ENCODE assay signal across 1 cellular context in genomic region chr17:78128616-78129384, GRCh38.
TF ChIP-seq lines count a peak whose summit lies in the region.

A gene with protein sequence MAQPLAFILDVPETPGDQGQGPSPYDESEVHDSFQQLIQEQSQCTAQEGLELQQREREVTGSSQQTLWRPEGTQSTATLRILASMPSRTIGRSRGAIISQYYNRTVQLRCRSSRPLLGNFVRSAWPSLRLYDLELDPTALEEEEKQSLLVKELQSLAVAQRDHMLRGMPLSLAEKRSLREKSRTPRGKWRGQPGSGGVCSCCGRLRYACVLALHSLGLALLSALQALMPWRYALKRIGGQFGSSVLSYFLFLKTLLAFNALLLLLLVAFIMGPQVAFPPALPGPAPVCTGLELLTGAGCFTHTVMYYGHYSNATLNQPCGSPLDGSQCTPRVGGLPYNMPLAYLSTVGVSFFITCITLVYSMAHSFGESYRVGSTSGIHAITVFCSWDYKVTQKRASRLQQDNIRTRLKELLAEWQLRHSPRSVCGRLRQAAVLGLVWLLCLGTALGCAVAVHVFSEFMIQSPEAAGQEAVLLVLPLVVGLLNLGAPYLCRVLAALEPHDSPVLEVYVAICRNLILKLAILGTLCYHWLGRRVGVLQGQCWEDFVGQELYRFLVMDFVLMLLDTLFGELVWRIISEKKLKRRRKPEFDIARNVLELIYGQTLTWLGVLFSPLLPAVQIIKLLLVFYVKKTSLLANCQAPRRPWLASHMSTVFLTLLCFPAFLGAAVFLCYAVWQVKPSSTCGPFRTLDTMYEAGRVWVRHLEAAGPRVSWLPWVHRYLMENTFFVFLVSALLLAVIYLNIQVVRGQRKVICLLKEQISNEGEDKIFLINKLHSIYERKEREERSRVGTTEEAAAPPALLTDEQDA (minus strand): TSS chr17:78128755. CDS start chr17:78126832, 1,923 bp downstream.

TF ChIP-seq in WTC11, 78 proteins besides CTCF, POLR2A, EP300 and RAD21 (continued from another document):
- TF ChIP-seq, protein P1, sequence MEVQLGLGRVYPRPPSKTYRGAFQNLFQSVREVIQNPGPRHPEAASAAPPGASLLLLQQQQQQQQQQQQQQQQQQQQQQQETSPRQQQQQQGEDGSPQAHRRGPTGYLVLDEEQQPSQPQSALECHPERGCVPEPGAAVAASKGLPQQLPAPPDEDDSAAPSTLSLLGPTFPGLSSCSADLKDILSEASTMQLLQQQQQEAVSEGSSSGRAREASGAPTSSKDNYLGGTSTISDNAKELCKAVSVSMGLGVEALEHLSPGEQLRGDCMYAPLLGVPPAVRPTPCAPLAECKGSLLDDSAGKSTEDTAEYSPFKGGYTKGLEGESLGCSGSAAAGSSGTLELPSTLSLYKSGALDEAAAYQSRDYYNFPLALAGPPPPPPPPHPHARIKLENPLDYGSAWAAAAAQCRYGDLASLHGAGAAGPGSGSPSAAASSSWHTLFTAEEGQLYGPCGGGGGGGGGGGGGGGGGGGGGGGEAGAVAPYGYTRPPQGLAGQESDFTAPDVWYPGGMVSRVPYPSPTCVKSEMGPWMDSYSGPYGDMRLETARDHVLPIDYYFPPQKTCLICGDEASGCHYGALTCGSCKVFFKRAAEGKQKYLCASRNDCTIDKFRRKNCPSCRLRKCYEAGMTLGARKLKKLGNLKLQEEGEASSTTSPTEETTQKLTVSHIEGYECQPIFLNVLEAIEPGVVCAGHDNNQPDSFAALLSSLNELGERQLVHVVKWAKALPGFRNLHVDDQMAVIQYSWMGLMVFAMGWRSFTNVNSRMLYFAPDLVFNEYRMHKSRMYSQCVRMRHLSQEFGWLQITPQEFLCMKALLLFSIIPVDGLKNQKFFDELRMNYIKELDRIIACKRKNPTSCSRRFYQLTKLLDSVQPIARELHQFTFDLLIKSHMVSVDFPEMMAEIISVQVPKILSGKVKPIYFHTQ (CRISPR knock-in tag; IDR thresholded peaks at IDR 0.05), result no peak
- TF ChIP-seq PRRX2 (CRISPR knock-in tag; IDR thresholded peaks at IDR 0.05) (no peak), ZNF671 (CRISPR knock-in tag; IDR thresholded peaks at IDR 0.05) (no peak), MXD4 (CRISPR knock-in tag; IDR thresholded peaks at IDR 0.05; ENCODE audit: borderline replicate concordance) (no peak), ZNF232 (CRISPR knock-in tag; IDR thresholded peaks at IDR 0.05) (no peak), NFATC4 (CRISPR knock-in tag; IDR thresholded peaks at IDR 0.05) (no peak), ZNF425 (CRISPR knock-in tag; conservative IDR thresholded peaks at IDR 0.05) (no peak), SMAD4 (CRISPR knock-in tag; IDR thresholded peaks at IDR 0.05) (no peak), ZNF219 (CRISPR knock-in tag; IDR thresholded peaks at IDR 0.05; ENCODE audit: borderline replicate concordance) (no peak), SOX15 (CRISPR knock-in tag; IDR thresholded peaks at IDR 0.05) (no peak), KAT7 (CRISPR knock-in tag; IDR thresholded peaks at IDR 0.05; ENCODE audit: borderline replicate concordance) (no peak), ZMAT4 (CRISPR knock-in tag; IDR thresholded peaks at IDR 0.05) (no peak), HMGA2 (CRISPR knock-in tag; IDR thresholded peaks at IDR 0.05) (no peak), NR3C1 (CRISPR knock-in tag; conservative IDR thresholded peaks at IDR 0.05; ENCODE audit: low read depth) (no peak), ZNF416 (CRISPR knock-in tag; IDR thresholded peaks at IDR 0.05) (no peak), EMX1 (CRISPR knock-in tag; IDR thresholded peaks at IDR 0.05) (no peak), USF1 (CRISPR knock-in tag; IDR thresholded peaks at IDR 0.05) (peak; percentile 76), RELA (CRISPR knock-in tag; IDR thresholded peaks at IDR 0.05; ENCODE audit: borderline replicate concordance) (no peak)
- TF ChIP-seq, protein P2, sequence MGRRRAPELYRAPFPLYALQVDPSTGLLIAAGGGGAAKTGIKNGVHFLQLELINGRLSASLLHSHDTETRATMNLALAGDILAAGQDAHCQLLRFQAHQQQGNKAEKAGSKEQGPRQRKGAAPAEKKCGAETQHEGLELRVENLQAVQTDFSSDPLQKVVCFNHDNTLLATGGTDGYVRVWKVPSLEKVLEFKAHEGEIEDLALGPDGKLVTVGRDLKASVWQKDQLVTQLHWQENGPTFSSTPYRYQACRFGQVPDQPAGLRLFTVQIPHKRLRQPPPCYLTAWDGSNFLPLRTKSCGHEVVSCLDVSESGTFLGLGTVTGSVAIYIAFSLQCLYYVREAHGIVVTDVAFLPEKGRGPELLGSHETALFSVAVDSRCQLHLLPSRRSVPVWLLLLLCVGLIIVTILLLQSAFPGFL (CRISPR knock-in tag; IDR thresholded peaks at IDR 0.05; ENCODE audit: borderline replicate concordance), result no peak
- TF ChIP-seq, protein P3, sequence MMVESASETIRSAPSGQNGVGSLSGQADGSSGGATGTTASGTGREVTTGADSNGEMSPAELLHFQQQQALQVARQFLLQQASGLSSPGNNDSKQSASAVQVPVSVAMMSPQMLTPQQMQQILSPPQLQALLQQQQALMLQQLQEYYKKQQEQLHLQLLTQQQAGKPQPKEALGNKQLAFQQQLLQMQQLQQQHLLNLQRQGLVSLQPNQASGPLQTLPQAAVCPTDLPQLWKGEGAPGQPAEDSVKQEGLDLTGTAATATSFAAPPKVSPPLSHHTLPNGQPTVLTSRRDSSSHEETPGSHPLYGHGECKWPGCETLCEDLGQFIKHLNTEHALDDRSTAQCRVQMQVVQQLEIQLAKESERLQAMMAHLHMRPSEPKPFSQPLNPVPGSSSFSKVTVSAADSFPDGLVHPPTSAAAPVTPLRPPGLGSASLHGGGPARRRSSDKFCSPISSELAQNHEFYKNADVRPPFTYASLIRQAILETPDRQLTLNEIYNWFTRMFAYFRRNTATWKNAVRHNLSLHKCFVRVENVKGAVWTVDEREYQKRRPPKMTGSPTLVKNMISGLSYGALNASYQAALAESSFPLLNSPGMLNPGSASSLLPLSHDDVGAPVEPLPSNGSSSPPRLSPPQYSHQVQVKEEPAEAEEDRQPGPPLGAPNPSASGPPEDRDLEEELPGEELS (CRISPR knock-in tag; IDR thresholded peaks at IDR 0.05), result peak; percentile 67; the same call in 1 of the 2 replicates
- TF ChIP-seq, protein P4, sequence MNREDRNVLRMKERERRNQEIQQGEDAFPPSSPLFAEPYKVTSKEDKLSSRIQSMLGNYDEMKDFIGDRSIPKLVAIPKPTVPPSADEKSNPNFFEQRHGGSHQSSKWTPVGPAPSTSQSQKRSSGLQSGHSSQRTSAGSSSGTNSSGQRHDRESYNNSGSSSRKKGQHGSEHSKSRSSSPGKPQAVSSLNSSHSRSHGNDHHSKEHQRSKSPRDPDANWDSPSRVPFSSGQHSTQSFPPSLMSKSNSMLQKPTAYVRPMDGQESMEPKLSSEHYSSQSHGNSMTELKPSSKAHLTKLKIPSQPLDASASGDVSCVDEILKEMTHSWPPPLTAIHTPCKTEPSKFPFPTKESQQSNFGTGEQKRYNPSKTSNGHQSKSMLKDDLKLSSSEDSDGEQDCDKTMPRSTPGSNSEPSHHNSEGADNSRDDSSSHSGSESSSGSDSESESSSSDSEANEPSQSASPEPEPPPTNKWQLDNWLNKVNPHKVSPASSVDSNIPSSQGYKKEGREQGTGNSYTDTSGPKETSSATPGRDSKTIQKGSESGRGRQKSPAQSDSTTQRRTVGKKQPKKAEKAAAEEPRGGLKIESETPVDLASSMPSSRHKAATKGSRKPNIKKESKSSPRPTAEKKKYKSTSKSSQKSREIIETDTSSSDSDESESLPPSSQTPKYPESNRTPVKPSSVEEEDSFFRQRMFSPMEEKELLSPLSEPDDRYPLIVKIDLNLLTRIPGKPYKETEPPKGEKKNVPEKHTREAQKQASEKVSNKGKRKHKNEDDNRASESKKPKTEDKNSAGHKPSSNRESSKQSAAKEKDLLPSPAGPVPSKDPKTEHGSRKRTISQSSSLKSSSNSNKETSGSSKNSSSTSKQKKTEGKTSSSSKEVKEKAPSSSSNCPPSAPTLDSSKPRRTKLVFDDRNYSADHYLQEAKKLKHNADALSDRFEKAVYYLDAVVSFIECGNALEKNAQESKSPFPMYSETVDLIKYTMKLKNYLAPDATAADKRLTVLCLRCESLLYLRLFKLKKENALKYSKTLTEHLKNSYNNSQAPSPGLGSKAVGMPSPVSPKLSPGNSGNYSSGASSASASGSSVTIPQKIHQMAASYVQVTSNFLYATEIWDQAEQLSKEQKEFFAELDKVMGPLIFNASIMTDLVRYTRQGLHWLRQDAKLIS (CRISPR knock-in tag; IDR thresholded peaks at IDR 0.05; ENCODE audit: borderline replicate concordance), result no peak
- TF ChIP-seq, protein P5, sequence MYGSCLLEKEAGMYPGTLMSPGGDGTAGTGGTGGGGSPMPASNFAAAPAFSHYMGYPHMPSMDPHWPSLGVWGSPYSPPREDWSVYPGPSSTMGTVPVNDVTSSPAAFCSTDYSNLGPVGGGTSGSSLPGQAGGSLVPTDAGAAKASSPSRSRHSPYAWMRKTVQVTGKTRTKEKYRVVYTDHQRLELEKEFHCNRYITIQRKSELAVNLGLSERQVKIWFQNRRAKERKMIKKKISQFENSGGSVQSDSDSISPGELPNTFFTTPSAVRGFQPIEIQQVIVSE (CRISPR knock-in tag; IDR thresholded peaks at IDR 0.05; ENCODE audit: borderline replicate concordance), result no peak
- TF ChIP-seq, protein P6, sequence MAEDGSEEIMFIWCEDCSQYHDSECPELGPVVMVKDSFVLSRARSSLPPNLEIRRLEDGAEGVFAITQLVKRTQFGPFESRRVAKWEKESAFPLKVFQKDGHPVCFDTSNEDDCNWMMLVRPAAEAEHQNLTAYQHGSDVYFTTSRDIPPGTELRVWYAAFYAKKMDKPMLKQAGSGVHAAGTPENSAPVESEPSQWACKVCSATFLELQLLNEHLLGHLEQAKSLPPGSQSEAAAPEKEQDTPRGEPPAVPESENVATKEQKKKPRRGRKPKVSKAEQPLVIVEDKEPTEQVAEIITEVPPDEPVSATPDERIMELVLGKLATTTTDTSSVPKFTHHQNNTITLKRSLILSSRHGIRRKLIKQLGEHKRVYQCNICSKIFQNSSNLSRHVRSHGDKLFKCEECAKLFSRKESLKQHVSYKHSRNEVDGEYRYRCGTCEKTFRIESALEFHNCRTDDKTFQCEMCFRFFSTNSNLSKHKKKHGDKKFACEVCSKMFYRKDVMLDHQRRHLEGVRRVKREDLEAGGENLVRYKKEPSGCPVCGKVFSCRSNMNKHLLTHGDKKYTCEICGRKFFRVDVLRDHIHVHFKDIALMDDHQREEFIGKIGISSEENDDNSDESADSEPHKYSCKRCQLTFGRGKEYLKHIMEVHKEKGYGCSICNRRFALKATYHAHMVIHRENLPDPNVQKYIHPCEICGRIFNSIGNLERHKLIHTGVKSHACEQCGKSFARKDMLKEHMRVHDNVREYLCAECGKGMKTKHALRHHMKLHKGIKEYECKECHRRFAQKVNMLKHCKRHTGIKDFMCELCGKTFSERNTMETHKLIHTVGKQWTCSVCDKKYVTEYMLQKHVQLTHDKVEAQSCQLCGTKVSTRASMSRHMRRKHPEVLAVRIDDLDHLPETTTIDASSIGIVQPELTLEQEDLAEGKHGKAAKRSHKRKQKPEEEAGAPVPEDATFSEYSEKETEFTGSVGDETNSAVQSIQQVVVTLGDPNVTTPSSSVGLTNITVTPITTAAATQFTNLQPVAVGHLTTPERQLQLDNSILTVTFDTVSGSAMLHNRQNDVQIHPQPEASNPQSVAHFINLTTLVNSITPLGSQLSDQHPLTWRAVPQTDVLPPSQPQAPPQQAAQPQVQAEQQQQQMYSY (CRISPR knock-in tag; IDR thresholded peaks at IDR 0.05), result no peak
- TF ChIP-seq, protein P7, sequence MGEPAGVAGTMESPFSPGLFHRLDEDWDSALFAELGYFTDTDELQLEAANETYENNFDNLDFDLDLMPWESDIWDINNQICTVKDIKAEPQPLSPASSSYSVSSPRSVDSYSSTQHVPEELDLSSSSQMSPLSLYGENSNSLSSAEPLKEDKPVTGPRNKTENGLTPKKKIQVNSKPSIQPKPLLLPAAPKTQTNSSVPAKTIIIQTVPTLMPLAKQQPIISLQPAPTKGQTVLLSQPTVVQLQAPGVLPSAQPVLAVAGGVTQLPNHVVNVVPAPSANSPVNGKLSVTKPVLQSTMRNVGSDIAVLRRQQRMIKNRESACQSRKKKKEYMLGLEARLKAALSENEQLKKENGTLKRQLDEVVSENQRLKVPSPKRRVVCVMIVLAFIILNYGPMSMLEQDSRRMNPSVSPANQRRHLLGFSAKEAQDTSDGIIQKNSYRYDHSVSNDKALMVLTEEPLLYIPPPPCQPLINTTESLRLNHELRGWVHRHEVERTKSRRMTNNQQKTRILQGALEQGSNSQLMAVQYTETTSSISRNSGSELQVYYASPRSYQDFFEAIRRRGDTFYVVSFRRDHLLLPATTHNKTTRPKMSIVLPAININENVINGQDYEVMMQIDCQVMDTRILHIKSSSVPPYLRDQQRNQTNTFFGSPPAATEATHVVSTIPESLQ (CRISPR knock-in tag; IDR thresholded peaks at IDR 0.05), result no peak
- TF ChIP-seq, protein P8, sequence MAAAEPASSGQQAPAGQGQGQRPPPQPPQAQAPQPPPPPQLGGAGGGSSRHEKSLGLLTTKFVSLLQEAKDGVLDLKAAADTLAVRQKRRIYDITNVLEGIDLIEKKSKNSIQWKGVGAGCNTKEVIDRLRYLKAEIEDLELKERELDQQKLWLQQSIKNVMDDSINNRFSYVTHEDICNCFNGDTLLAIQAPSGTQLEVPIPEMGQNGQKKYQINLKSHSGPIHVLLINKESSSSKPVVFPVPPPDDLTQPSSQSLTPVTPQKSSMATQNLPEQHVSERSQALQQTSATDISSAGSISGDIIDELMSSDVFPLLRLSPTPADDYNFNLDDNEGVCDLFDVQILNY (CRISPR knock-in tag; IDR thresholded peaks at IDR 0.05), result 0 out of 2 replicates have a peak, but pooled peaks have one; percentile 62
TF ChIP-seq in WTC11: peak in this region for 7.
